In genomic region chr3:197820550-197821335, GRCh38 we compare ENCODE assay signal across 1 cellular context.
A peak's percentile ranks its signal among the peaks of the same experiment; 100 is the strongest.
TF ChIP-seq lines count a peak whose summit lies in the region.

No MANE protein-coding gene starts in this region.

TF ChIP-seq in HepG2, 621 proteins besides CTCF, POLR2A, EP300 and RAD21 (continued from another document and continues in another):
- TF ChIP-seq, protein P1, sequence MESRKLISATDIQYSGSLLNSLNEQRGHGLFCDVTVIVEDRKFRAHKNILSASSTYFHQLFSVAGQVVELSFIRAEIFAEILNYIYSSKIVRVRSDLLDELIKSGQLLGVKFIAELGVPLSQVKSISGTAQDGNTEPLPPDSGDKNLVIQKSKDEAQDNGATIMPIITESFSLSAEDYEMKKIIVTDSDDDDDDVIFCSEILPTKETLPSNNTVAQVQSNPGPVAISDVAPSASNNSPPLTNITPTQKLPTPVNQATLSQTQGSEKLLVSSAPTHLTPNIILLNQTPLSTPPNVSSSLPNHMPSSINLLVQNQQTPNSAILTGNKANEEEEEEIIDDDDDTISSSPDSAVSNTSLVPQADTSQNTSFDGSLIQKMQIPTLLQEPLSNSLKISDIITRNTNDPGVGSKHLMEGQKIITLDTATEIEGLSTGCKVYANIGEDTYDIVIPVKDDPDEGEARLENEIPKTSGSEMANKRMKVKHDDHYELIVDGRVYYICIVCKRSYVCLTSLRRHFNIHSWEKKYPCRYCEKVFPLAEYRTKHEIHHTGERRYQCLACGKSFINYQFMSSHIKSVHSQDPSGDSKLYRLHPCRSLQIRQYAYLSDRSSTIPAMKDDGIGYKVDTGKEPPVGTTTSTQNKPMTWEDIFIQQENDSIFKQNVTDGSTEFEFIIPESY (CRISPR knock-in tag; IDR thresholded peaks at IDR 0.05), result no peak
- TF ChIP-seq ZFP41 (CRISPR knock-in tag; IDR thresholded peaks at IDR 0.05; ENCODE audit: borderline replicate concordance), result no peak
- peak; percentile 14; the same call in 1 of the 2 replicates for TF ChIP-seq IKZF5 (CRISPR knock-in tag; IDR thresholded peaks at IDR 0.05)
- TF ChIP-seq BHLHE40 (IDR thresholded peaks at IDR 0.05; ENCODE audit: low read length), result no peak
- TF ChIP-seq TEAD3 (CRISPR knock-in tag; optimal IDR thresholded peaks at IDR 0.05; ENCODE audit: borderline replicate concordance), result peak; percentile 22
- TF ChIP-seq CBFB (CRISPR knock-in tag; IDR thresholded peaks at IDR 0.05), result 0 out of 2 replicates have a peak, but pooled peaks have one; percentile 32
- no peak for TF ChIP-seq HNRNPLL (IDR thresholded peaks at IDR 0.05; ENCODE audit: low read depth, low read length, poor library complexity, severe bottlenecking)
- no peak for TF ChIP-seq LCORL (IDR thresholded peaks at IDR 0.05)
- peak; percentile 55 for TF ChIP-seq LCORL (CRISPR knock-in tag; IDR thresholded peaks at IDR 0.05)
- TF ChIP-seq ZNF317 (CRISPR knock-in tag; IDR thresholded peaks at IDR 0.05), result no peak
- TF ChIP-seq ZNF225 (CRISPR knock-in tag; IDR thresholded peaks at IDR 0.05), result no peak
- TF ChIP-seq ISL2 (CRISPR knock-in tag; IDR thresholded peaks at IDR 0.05), result peak; percentile 84
- TF ChIP-seq, protein P2, sequence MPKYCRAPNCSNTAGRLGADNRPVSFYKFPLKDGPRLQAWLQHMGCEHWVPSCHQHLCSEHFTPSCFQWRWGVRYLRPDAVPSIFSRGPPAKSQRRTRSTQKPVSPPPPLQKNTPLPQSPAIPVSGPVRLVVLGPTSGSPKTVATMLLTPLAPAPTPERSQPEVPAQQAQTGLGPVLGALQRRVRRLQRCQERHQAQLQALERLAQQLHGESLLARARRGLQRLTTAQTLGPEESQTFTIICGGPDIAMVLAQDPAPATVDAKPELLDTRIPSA (CRISPR knock-in tag; IDR thresholded peaks at IDR 0.05; ENCODE audit: borderline replicate concordance), result no peak
- peak; percentile 60 for TF ChIP-seq DRAP1 (CRISPR knock-in tag; IDR thresholded peaks at IDR 0.05)
- TF ChIP-seq CREM (IDR thresholded peaks at IDR 0.05), result peak; percentile 60
- no peak for TF ChIP-seq CREM (CRISPR knock-in tag; IDR thresholded peaks at IDR 0.05)
- TF ChIP-seq POGK (CRISPR knock-in tag; conservative IDR thresholded peaks at IDR 0.05), result 0 out of 2 replicates have a peak, but pooled peaks have one; percentile 29
- TF ChIP-seq AKAP8 (CRISPR knock-in tag; IDR thresholded peaks at IDR 0.05), result no peak; the same call in 1 of the 2 replicates
- TF ChIP-seq ZNF121 (CRISPR knock-in tag; IDR thresholded peaks at IDR 0.05), result 0 out of 2 replicates have a peak, but pooled peaks have one; percentile 44
- TF ChIP-seq ZKSCAN5 (CRISPR knock-in tag; IDR thresholded peaks at IDR 0.05), result peak; percentile 99
- TF ChIP-seq ZSCAN9 (CRISPR knock-in tag; IDR thresholded peaks at IDR 0.05; ENCODE audit: borderline replicate concordance), result 0 out of 2 replicates have a peak, but pooled peaks have one; percentile 25
- no peak for TF ChIP-seq NFKBIZ (CRISPR knock-in tag; IDR thresholded peaks at IDR 0.05)
- TF ChIP-seq RXRB (CRISPR knock-in tag; IDR thresholded peaks at IDR 0.05; ENCODE audit: borderline replicate concordance), result peak; percentile 69
- peak; percentile 38 for TF ChIP-seq RBM22 (optimal IDR thresholded peaks at IDR 0.05; ENCODE audit: low read length)
- TF ChIP-seq, protein P3, sequence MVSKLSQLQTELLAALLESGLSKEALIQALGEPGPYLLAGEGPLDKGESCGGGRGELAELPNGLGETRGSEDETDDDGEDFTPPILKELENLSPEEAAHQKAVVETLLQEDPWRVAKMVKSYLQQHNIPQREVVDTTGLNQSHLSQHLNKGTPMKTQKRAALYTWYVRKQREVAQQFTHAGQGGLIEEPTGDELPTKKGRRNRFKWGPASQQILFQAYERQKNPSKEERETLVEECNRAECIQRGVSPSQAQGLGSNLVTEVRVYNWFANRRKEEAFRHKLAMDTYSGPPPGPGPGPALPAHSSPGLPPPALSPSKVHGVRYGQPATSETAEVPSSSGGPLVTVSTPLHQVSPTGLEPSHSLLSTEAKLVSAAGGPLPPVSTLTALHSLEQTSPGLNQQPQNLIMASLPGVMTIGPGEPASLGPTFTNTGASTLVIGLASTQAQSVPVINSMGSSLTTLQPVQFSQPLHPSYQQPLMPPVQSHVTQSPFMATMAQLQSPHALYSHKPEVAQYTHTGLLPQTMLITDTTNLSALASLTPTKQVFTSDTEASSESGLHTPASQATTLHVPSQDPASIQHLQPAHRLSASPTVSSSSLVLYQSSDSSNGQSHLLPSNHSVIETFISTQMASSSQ (IDR thresholded peaks at IDR 0.05; ENCODE audit: low read depth), result no peak; the same call in 1 of the 2 replicates
- TF ChIP-seq, protein P3 (CRISPR knock-in tag; IDR thresholded peaks at IDR 0.05; ENCODE audit: borderline replicate concordance), result peak; percentile 75; the same call in 1 of the 2 replicates
- TF ChIP-seq TCF7 (IDR thresholded peaks at IDR 0.05; ENCODE audit: low read depth), result peak; percentile 31; the same call in 1 of the 2 replicates
- TF ChIP-seq NFIC (IDR thresholded peaks at IDR 0.05; ENCODE audit: low read length), result peak; percentile 80
- TF ChIP-seq, protein P4, sequence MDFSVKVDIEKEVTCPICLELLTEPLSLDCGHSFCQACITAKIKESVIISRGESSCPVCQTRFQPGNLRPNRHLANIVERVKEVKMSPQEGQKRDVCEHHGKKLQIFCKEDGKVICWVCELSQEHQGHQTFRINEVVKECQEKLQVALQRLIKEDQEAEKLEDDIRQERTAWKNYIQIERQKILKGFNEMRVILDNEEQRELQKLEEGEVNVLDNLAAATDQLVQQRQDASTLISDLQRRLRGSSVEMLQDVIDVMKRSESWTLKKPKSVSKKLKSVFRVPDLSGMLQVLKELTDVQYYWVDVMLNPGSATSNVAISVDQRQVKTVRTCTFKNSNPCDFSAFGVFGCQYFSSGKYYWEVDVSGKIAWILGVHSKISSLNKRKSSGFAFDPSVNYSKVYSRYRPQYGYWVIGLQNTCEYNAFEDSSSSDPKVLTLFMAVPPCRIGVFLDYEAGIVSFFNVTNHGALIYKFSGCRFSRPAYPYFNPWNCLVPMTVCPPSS (IDR thresholded peaks at IDR 0.05), result no peak
- TF ChIP-seq MEIS2 (CRISPR knock-in tag; IDR thresholded peaks at IDR 0.05), result 0 out of 2 replicates have a peak, but pooled peaks have one; percentile 38
- no peak for TF ChIP-seq CENPX (CRISPR knock-in tag; IDR thresholded peaks at IDR 0.05)
- TF ChIP-seq ZKSCAN1 (IDR thresholded peaks at IDR 0.05; ENCODE audit: low read length), result 0 out of 2 replicates have a peak, but pooled peaks have one; percentile 20
- TF ChIP-seq HBP1 (CRISPR knock-in tag; IDR thresholded peaks at IDR 0.05; ENCODE audit: low read depth), result no peak
- peak; percentile 70; the same call in 1 of the 2 replicates for TF ChIP-seq ZNF710 (CRISPR knock-in tag; IDR thresholded peaks at IDR 0.05; ENCODE audit: borderline replicate concordance)
- peak; percentile 52; the same call in 1 of the 2 replicates for TF ChIP-seq GFI1 (CRISPR knock-in tag; IDR thresholded peaks at IDR 0.05; ENCODE audit: borderline replicate concordance)
- 0 out of 2 replicates have a peak, but pooled peaks have one; percentile 15 for TF ChIP-seq MEF2D (CRISPR knock-in tag; IDR thresholded peaks at IDR 0.05)
- TF ChIP-seq, protein P5, sequence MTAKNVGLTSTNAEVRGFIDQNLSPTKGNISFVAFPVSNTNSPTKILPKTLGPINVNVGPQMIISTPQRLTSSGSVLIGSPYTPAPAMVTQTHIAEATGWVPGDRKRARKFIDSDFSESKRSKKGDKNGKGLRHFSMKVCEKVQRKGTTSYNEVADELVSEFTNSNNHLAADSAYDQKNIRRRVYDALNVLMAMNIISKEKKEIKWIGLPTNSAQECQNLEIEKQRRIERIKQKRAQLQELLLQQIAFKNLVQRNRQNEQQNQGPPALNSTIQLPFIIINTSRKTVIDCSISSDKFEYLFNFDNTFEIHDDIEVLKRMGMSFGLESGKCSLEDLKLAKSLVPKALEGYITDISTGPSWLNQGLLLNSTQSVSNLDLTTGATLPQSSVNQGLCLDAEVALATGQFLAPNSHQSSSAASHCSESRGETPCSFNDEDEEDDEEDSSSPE (CRISPR knock-in tag; IDR thresholded peaks at IDR 0.05), result peak; percentile 34; the same call in 1 of the 2 replicates
- TF ChIP-seq RCOR2 (CRISPR knock-in tag; IDR thresholded peaks at IDR 0.05), result peak; percentile 71; the same call in 1 of the 2 replicates
- peak; percentile 79; the same call in 1 of the 2 replicates for TF ChIP-seq FOXJ3 (CRISPR knock-in tag; IDR thresholded peaks at IDR 0.05; ENCODE audit: borderline replicate concordance)
- TF ChIP-seq GATAD1 (CRISPR knock-in tag; IDR thresholded peaks at IDR 0.05), result 0 out of 2 replicates have a peak, but pooled peaks have one; percentile 14
- peak; percentile 55 for TF ChIP-seq ZGPAT (CRISPR knock-in tag; IDR thresholded peaks at IDR 0.05)
- TF ChIP-seq CCDC6 (CRISPR knock-in tag; IDR thresholded peaks at IDR 0.05), result 0 out of 2 replicates have a peak, but pooled peaks have one; percentile 16
- TF ChIP-seq ZNF343 (CRISPR knock-in tag; IDR thresholded peaks at IDR 0.05), result 0 out of 2 replicates have a peak, but pooled peaks have one; percentile 32
- peak; percentile 98 for TF ChIP-seq HOXA5 (CRISPR knock-in tag; IDR thresholded peaks at IDR 0.05)
- peak; percentile 77 for TF ChIP-seq MAX (IDR thresholded peaks at IDR 0.05)
